13 cellular contexts compared by ENCODE assay signal in genomic region chr2:16105664-16106281, GRCh38.
DNase-seq lines count a peak whose midpoint lies in the region; ATAC-seq and TF ChIP-seq lines count a peak whose summit lies in the region.
"Had no signal": no experiment of that assay in that cellular context is flagged by ENCODE, and none has a peak within 500 bp of the region (broad histone marks: within the 10 kb centered on the region; RNA-seq: fewer than 3 reads in every experiment).

No MANE protein-coding gene starts in this region.

- no peaks in the 10 kb centered on the region for H3K36me3 Mint-ChIP-seq in nephron progenitor cell (ENCODE audit: low read depth)
- H3K36me3 Mint-ChIP-seq in type B pancreatic cell = no peaks in the 10 kb centered on the region
- no peaks in the 10 kb centered on the region for H3K36me3 Mint-ChIP-seq in effector memory CD8-positive, alpha-beta T cell (ENCODE audit: insufficient read depth)

- peak overlapping the region; percentile 5 for H3K4me3 Mint-ChIP-seq in nephron progenitor cell
- H3K4me3 Mint-ChIP-seq in type B pancreatic cell = peak overlapping the region; percentile 70
- no peak overlapping the region for H3K4me3 Mint-ChIP-seq in effector memory CD8-positive, alpha-beta T cell
- H3K4me3 Mint-ChIP-seq: neural crest cell had no signal

- TF ChIP-seq CTCF in nephron progenitor cell (IDR thresholded peaks at IDR 0.05) (no peak), type B pancreatic cell (conservative IDR thresholded peaks at IDR 0.05) (no peak)

- DNase-seq in NCI-H82 treated with DMSO at 0.1 percent for 48 hours (lab: John Stamatoyannopoulos, UW; ENCODE audit: unreplicated experiment) = peak; percentile 25
- peak; percentile 6 to 79 (median 49) for DNase-seq in head of caudate nucleus
- DNase-seq in nephron progenitor cell = peak; percentile 31
- DNase-seq in type B pancreatic cell (ENCODE audit: extremely low spot score, unreplicated experiment) = no peak
- no peak for DNase-seq in NCI-H345 treated with DMSO at 0.1 percent for 48 hours (lab: John Stamatoyannopoulos, UW; ENCODE audit: unreplicated experiment)
- no peak for DNase-seq in effector memory CD8-positive, alpha-beta T cell
- DNase-seq: activated effector memory CD4-positive, alpha-beta T cell treated with anti-CD3 and anti-CD28 coated beads, Interleukin-2, amount 50 U/mL, for 16 hours; Kasumi-1; NCI-H1694 treated with DMSO at 0.1 percent for 48 hours; NCI-H524 treated with DMSO at 0.1 percent for 48 hours; RPMI8226 had no signal

- ATAC-seq in SK-N-SH treated with all-trans-retinoic acid at 6 μM for 48 hours = no peak
- ATAC-seq in effector memory CD8-positive, alpha-beta T cell (replicated peaks) = no peak

- peaks cover 66% of the 10 kb centered on the region for H3K4me1 Mint-ChIP-seq in nephron progenitor cell
- H3K4me1 Mint-ChIP-seq in type B pancreatic cell (ENCODE audit: unreplicated experiment) = peaks cover 42% of the 10 kb centered on the region
- no peaks in the 10 kb centered on the region for H3K4me1 Mint-ChIP-seq in effector memory CD8-positive, alpha-beta T cell (ENCODE audit: low read depth in 2 of 2)

- intact Hi-C loops in head of caudate nucleus (cut with DNase I) = no loop called here

- H3K9me3 Mint-ChIP-seq in nephron progenitor cell = no peaks in the 10 kb centered on the region
- no peaks in the 10 kb centered on the region for H3K9me3 Mint-ChIP-seq in type B pancreatic cell
- H3K9me3 Mint-ChIP-seq in effector memory CD8-positive, alpha-beta T cell = peaks cover 0 to 3% of the 10 kb centered on the region in 2 donors
- H3K9me3 Mint-ChIP-seq: neural crest cell had no signal

- peaks cover 5% of the 10 kb centered on the region for H3K27me3 Mint-ChIP-seq in nephron progenitor cell (ENCODE audit: low read depth, poor library complexity)
- no peaks in the 10 kb centered on the region for H3K27me3 Mint-ChIP-seq in type B pancreatic cell
- no peaks in the 10 kb centered on the region for H3K27me3 Mint-ChIP-seq in effector memory CD8-positive, alpha-beta T cell

- H3K27ac Mint-ChIP-seq in nephron progenitor cell (no peak overlapping the region), type B pancreatic cell (peak overlapping the region; percentile 72)
- no peak overlapping the region for H3K27ac Mint-ChIP-seq in effector memory CD8-positive, alpha-beta T cell

TF ChIP-seq in SK-N-SH treated with all-trans-retinoic acid at 6 μM for 48 hours, 23 proteins besides CTCF, POLR2A, EP300 and RAD21:
- TF ChIP-seq PPARA (CRISPR knock-in tag; IDR thresholded peaks at IDR 0.05; ENCODE audit: borderline replicate concordance) (no peak), ZFP30 (CRISPR knock-in tag; IDR thresholded peaks at IDR 0.05) (no peak), POU6F1 (CRISPR knock-in tag; IDR thresholded peaks at IDR 0.05; ENCODE audit: borderline replicate concordance, low read depth) (no peak), ISL1 (CRISPR knock-in tag; IDR thresholded peaks at IDR 0.05) (no peak), ESRRG (CRISPR knock-in tag; IDR thresholded peaks at IDR 0.05) (no peak), ZNF565 (CRISPR knock-in tag; conservative IDR thresholded peaks at IDR 0.05; ENCODE audit: low read depth) (no peak), ARNTL (CRISPR knock-in tag; IDR thresholded peaks at IDR 0.05; ENCODE audit: borderline replicate concordance, low read depth) (no peak), OSR1 (CRISPR knock-in tag; IDR thresholded peaks at IDR 0.05) (no peak), CSDC2 (CRISPR knock-in tag; IDR thresholded peaks at IDR 0.05) (no peak), ZFP3 (CRISPR knock-in tag; IDR thresholded peaks at IDR 0.05) (no peak), BACH2 (CRISPR knock-in tag; IDR thresholded peaks at IDR 0.05; ENCODE audit: borderline replicate concordance) (no peak), ZNF70 (CRISPR knock-in tag; IDR thresholded peaks at IDR 0.05) (no peak), GLIS3 (CRISPR knock-in tag; IDR thresholded peaks at IDR 0.05) (no peak), TCF4 (CRISPR knock-in tag; IDR thresholded peaks at IDR 0.05; ENCODE audit: borderline replicate concordance) (no peak), RARB (CRISPR knock-in tag; IDR thresholded peaks at IDR 0.05) (no peak)
- TF ChIP-seq, protein P1, sequence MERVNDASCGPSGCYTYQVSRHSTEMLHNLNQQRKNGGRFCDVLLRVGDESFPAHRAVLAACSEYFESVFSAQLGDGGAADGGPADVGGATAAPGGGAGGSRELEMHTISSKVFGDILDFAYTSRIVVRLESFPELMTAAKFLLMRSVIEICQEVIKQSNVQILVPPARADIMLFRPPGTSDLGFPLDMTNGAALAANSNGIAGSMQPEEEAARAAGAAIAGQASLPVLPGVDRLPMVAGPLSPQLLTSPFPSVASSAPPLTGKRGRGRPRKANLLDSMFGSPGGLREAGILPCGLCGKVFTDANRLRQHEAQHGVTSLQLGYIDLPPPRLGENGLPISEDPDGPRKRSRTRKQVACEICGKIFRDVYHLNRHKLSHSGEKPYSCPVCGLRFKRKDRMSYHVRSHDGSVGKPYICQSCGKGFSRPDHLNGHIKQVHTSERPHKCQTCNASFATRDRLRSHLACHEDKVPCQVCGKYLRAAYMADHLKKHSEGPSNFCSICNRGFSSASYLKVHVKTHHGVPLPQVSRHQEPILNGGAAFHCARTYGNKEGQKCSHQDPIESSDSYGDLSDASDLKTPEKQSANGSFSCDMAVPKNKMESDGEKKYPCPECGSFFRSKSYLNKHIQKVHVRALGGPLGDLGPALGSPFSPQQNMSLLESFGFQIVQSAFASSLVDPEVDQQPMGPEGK (CRISPR knock-in tag; IDR thresholded peaks at IDR 0.05; ENCODE audit: borderline replicate concordance) = no peak
- TF ChIP-seq, protein P2, sequence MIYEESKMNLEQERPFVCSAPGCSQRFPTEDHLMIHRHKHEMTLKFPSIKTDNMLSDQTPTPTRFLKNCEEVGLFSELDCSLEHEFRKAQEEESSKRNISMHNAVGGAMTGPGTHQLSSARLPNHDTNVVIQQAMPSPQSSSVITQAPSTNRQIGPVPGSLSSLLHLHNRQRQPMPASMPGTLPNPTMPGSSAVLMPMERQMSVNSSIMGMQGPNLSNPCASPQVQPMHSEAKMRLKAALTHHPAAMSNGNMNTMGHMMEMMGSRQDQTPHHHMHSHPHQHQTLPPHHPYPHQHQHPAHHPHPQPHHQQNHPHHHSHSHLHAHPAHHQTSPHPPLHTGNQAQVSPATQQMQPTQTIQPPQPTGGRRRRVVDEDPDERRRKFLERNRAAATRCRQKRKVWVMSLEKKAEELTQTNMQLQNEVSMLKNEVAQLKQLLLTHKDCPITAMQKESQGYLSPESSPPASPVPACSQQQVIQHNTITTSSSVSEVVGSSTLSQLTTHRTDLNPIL (CRISPR knock-in tag; IDR thresholded peaks at IDR 0.05; ENCODE audit: low read depth) = no peak
- TF ChIP-seq, protein P3, sequence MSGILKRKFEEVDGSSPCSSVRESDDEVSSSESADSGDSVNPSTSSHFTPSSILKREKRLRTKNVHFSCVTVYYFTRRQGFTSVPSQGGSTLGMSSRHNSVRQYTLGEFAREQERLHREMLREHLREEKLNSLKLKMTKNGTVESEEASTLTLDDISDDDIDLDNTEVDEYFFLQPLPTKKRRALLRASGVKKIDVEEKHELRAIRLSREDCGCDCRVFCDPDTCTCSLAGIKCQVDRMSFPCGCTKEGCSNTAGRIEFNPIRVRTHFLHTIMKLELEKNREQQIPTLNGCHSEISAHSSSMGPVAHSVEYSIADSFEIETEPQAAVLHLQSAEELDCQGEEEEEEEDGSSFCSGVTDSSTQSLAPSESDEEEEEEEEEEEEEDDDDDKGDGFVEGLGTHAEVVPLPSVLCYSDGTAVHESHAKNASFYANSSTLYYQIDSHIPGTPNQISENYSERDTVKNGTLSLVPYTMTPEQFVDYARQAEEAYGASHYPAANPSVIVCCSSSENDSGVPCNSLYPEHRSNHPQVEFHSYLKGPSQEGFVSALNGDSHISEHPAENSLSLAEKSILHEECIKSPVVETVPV (CRISPR knock-in tag; IDR thresholded peaks at IDR 0.05) = no peak

Comparison
In these comparisons a context has a peak if more than half of its experiments do, and no peak if none do; other contexts are left out.
1. DNase-seq: peak in NCI-H82 treated with DMSO at 0.1 percent for 48 hours (single experiment), head of caudate nucleus (42 of 42) and nephron progenitor cell (single experiment); none in type B pancreatic cell (single experiment), NCI-H345 treated with DMSO at 0.1 percent for 48 hours (single experiment) and effector memory CD8-positive, alpha-beta T cell (0 of 3).
2. H3K4me3 Mint-ChIP-seq: peak in nephron progenitor cell (single experiment) and type B pancreatic cell (single experiment); none in effector memory CD8-positive, alpha-beta T cell (0 of 2).